20 cellular contexts compared by ENCODE assay signal in the genomic region with DNA sequence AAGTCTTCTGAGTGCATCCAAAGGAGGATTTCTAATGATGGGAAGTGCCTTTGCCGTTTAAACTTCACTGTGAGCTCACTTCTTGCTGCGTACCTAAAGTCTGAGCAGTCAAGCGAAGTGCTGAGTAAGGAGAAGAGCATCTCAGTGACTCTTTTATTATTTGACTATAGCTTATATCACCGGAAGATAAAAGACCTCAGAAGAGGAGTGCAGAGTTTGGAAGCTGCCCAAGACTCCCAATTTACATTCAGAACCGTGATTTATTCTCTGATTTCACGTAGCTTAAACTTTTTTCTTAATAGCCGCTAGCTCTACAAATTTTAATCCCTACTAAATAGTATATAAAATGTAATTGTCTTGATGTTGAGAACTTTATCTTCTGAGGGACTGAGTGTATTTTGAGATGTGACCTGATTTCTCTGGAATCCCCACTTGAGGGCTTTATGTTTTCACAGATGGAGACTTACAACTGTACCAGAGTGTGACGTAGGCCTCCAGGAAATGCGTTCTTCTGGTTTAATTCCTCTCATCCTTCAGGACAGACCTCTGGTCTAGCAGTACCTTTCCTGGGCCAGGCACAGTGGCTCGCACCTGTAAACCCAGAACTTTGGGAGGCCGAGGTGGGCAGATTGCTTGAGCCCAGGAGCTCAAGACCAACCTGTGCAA. TPM values are rescaled to one million over a fixed set of nuclear protein-coding genes. Genes with fewer than 3 reads are reported as not detected.
A peak's percentile ranks its signal among the peaks of the same experiment; 100 is the strongest.
DNase-seq lines count a peak whose midpoint lies in the region; ATAC-seq and TF ChIP-seq lines count a peak whose summit lies in the region.
"Had no signal": no experiment of that assay in that cellular context is flagged by ENCODE, and none has a peak within 500 bp of the region (broad histone marks: within the 10 kb centered on the region; RNA-seq: fewer than 3 reads in every experiment).

No MANE protein-coding gene starts in this region.

- no peak overlapping the region for H2BK20ac ChIP-seq in IMR-90 (ENCODE audit: low read depth, low read length)

- peak overlapping the region; percentile 61 for H3K27ac ChIP-seq in AG04450 (ENCODE audit: low read depth, low read length)
- H3K27ac ChIP-seq in IMR-90 (ENCODE audit: insufficient read depth, low read length) = no peak overlapping the region

- no peak overlapping the region for H2BK15ac ChIP-seq in IMR-90 (ENCODE audit: low read depth, low read length)

- no peaks in the 10 kb centered on the region for H3K79me1 ChIP-seq in IMR-90 (ENCODE audit: low read depth in 1 of 2, low read length in 2 of 2)

- no peak overlapping the region for H2AK9ac ChIP-seq in IMR-90 (replicated peaks; ENCODE audit: low read depth, low read length, poor library complexity)

- H3K23ac ChIP-seq in IMR-90 (ENCODE audit: low read depth, low read length) = no peak overlapping the region

- no peak overlapping the region for H2AFZ ChIP-seq in IMR-90 (replicated peaks; ENCODE audit: low read length, poor library complexity)

- no peak overlapping the region for H3K18ac ChIP-seq in IMR-90 (ENCODE audit: low read depth, low read length)

- no peak overlapping the region for H2AK5ac ChIP-seq in IMR-90 (ENCODE audit: low read depth, low read length)

- no peak for TF ChIP-seq RAD21 in IMR-90 (IDR thresholded peaks at IDR 0.05; ENCODE audit: low read length)

- H3K4me2 ChIP-seq in IMR-90 (ENCODE audit: low read depth, low read length) = no peak overlapping the region

- TF ChIP-seq CTCF in AG04450 (IDR thresholded peaks at IDR 0.05; ENCODE audit: low read depth, low read length) (no peak), IMR-90 (conservative IDR thresholded peaks at IDR 0.05; ENCODE audit: low read depth, low read length) (no peak), choroid plexus epithelial cell (conservative IDR thresholded peaks at IDR 0.05; ENCODE audit: low read depth, low read length) (peak; percentile 8)

- H3K4me1 Mint-ChIP-seq in activated T-cell treated with anti-CD3 and anti-CD28 coated beads, Interleukin-2, amount 50 U/mL, for 4 hours (ENCODE audit: low read depth) = peaks cover 17% of the 10 kb centered on the region

- no peak overlapping the region for H2BK120ac ChIP-seq in IMR-90 (ENCODE audit: low read depth, low read length)

- no peak overlapping the region for H3K14ac ChIP-seq in IMR-90 (replicated peaks; ENCODE audit: low read depth, low read length)

- H4K91ac ChIP-seq in IMR-90 (ENCODE audit: insufficient read depth, low read depth, low read length) = no peak overlapping the region

- DNase-seq in AG04450 (ENCODE audit: low read depth, low spot score) = no peak
- DNase-seq in IMR-90 = peak; percentile 70
- peak; percentile 84 for DNase-seq in choroid plexus epithelial cell (ENCODE audit: low read depth)
- DNase-seq in renal cortical epithelial cell (ENCODE audit: low read depth) = peak; percentile 15
- DNase-seq in NCI-H2029 (lab: John Stamatoyannopoulos, UW) = no peak
- DNase-seq in activated T-cell treated with anti-CD3 and anti-CD28 coated beads, Interleukin-2, amount 50 U/mL, for 1 hour = no peak
- DNase-seq in activated T-cell treated with anti-CD3 and anti-CD28 coated beads, Interleukin-2, amount 50 U/mL, for 4 hours = no peak
- DNase-seq in NCI-H2227 treated with DMSO at 0.1 percent for 48 hours (lab: John Stamatoyannopoulos, UW) = no peak
- DNase-seq: activated CD4-positive, alpha-beta T cell treated with anti-CD3 and anti-CD28 coated beads, Interleukin-2, amount 10 ng/mL, durations not matched to agents 7 days and 5 days; activated naive CD4-positive, alpha-beta T cell; activated T-cell treated with anti-CD3 and anti-CD28 coated beads for 4 hours; DND-41; HCEC 1CT; naive thymus-derived CD8-positive, alpha-beta T cell; NCI-H146; Right ventricle myocardium superior; stimulated activated CD4-positive, alpha-beta T cell treated with anti-CD3 and anti-CD28 coated beads, Interleukin-2, amount 100 ng/mL, for 24 hours; stimulated activated naive CD4-positive, alpha-beta T cell treated with Interleukin-2 at 50 U/mL for 16 hours; T-helper 1 cell had no signal

- H4K5ac ChIP-seq in IMR-90 (ENCODE audit: low read depth, low read length) = no peak overlapping the region

- TF ChIP-seq POLR2A in IMR-90 (IDR thresholded peaks at IDR 0.05; ENCODE audit: low read depth, low read length) = no peak

- H3K9ac ChIP-seq in IMR-90 (ENCODE audit: low read depth, low read length) = no peak overlapping the region

- no peak overlapping the region for H4K8ac ChIP-seq in IMR-90 (ENCODE audit: low read depth in 2 of 2, low read length in 2 of 2)

- ATAC-seq in IMR-90 (ENCODE audit: low read depth) = no peak
- no peak for ATAC-seq in activated T-cell treated with anti-CD3 and anti-CD28 coated beads, Interleukin-2, amount 50 U/mL, for 4 hours
- ATAC-seq: naive thymus-derived CD8-positive, alpha-beta T cell had no signal

- peaks cover 4% of the 10 kb centered on the region for H3K36me3 Mint-ChIP-seq in activated T-cell treated with anti-CD3 and anti-CD28 coated beads, Interleukin-2, amount 50 U/mL, for 4 hours (ENCODE audit: insufficient read depth)

- dilution Hi-C loops in IMR-90 (cut with HindIII; ENCODE audit: low sequenced_read_pairs, unreplicated experiment) = no loop called here

- H3K9me3 ChIP-seq in AG04450 (ENCODE audit: control insufficient read depth, insufficient read depth, low read length) (no peaks in the 10 kb centered on the region), IMR-90 (ENCODE audit: control insufficient read depth, insufficient read depth, low read length) (no peaks in the 10 kb centered on the region)

- in situ Hi-C loops in IMR-90 (cut with MboI; ENCODE audit: low sequenced_read_pairs) = no loop called here

- POLR2A ChIA-PET in AG04450 (lab: Yijun Ruan, JAX) (no interaction called here), IMR-90 (lab: Charles Lee; ENCODE audit: unreplicated experiment) (no interaction called here)

- no TSS peak for BruUV-seq in IMR-90 (replicated peaks; lab: Mats Ljungman, UMichigan)

- H3K9me1 ChIP-seq in IMR-90 (ENCODE audit: insufficient read depth, low read length) = no peaks in the 10 kb centered on the region; the same call in 1 of the 2 replicates

- H3K56ac ChIP-seq in IMR-90 (ENCODE audit: extremely low read depth, insufficient read depth, low read length) = no peak overlapping the region

- H3K27me3 ChIP-seq in AG04450 (ENCODE audit: control insufficient read depth, insufficient read depth, low read length) (no peaks in the 10 kb centered on the region), IMR-90 (ENCODE audit: control insufficient read depth, insufficient read depth, low read length) (no peaks in the 10 kb centered on the region)

- no peak overlapping the region for H3K4ac ChIP-seq in IMR-90 (ENCODE audit: low read depth, low read length)

- intact Hi-C loops in IMR-90 (cut with micrococcal nuclease) = no loop called here

- H3K36me3 ChIP-seq in IMR-90 (ENCODE audit: control insufficient read depth, insufficient read depth, low read length) = no peaks in the 10 kb centered on the region

- no peak overlapping the region for H2BK5ac ChIP-seq in IMR-90 (ENCODE audit: low read depth, low read length, poor library complexity, severe bottlenecking)

- H3K4me3 Mint-ChIP-seq in activated T-cell treated with anti-CD3 and anti-CD28 coated beads, Interleukin-2, amount 50 U/mL, for 4 hours = no peak overlapping the region
- H3K4me3 Mint-ChIP-seq: activated CD4-positive, alpha-beta T cell treated with anti-CD3 and anti-CD28 coated beads, Interleukin-2, amount 10 ng/mL, durations not matched to agents 7 days and 5 days; central memory CD8-positive, alpha-beta T cell; naive thymus-derived CD8-positive, alpha-beta T cell had no signal

- 40% methylated on average over 1 of the region's 11 CpGs; no CpG with 5 or more reads in 1 of the 2 experiments for WGBS in IMR-90 (ENCODE audit: extremely low coverage in 2 of 2, insufficient read length in 1 of 2), 2 experiments

- H3K4me3 ChIP-seq in AG04450 (ENCODE audit: low read depth, low read length) = no peak overlapping the region
- no peak overlapping the region for H3K4me3 ChIP-seq in IMR-90 (ENCODE audit: insufficient read depth, low read depth, low read length)
- H3K4me3 ChIP-seq in choroid plexus epithelial cell (ENCODE audit: low read depth, low read length) = no peak overlapping the region

- H3K4me1 ChIP-seq in IMR-90 (ENCODE audit: control insufficient read depth, insufficient read depth, low read length) = peaks cover 8% of the 10 kb centered on the region

- H4K20me1 ChIP-seq in IMR-90 (ENCODE audit: insufficient read depth, low read length) = no peaks in the 10 kb centered on the region

- no peaks in the 10 kb centered on the region for H3K9me3 Mint-ChIP-seq in activated T-cell treated with anti-CD3 and anti-CD28 coated beads, Interleukin-2, amount 50 U/mL, for 4 hours
- H3K9me3 Mint-ChIP-seq: activated CD4-positive, alpha-beta T cell treated with anti-CD3 and anti-CD28 coated beads, Interleukin-2, amount 10 ng/mL, durations not matched to agents 7 days and 5 days; central memory CD8-positive, alpha-beta T cell; naive thymus-derived CD8-positive, alpha-beta T cell had no signal

- CTCF ChIA-PET in AG04450 (lab: Charles Lee) (no interaction called here), IMR-90 (lab: Yijun Ruan, JAX) (no interaction called here)

- no peaks in the 10 kb centered on the region for H3K27me3 Mint-ChIP-seq in activated T-cell treated with anti-CD3 and anti-CD28 coated beads, Interleukin-2, amount 50 U/mL, for 4 hours (ENCODE audit: low read depth)
- H3K27me3 Mint-ChIP-seq: activated CD4-positive, alpha-beta T cell treated with anti-CD3 and anti-CD28 coated beads, Interleukin-2, amount 10 ng/mL, durations not matched to agents 7 days and 5 days; central memory CD8-positive, alpha-beta T cell; naive thymus-derived CD8-positive, alpha-beta T cell had no signal

TF ChIP-seq in IMR-90, 13 proteins besides CTCF, POLR2A, EP300 and RAD21:
- TF ChIP-seq RCOR1 (IDR thresholded peaks at IDR 0.05; ENCODE audit: insufficient replicate concordance, low read length) = no peak
- TF ChIP-seq MAFK (IDR thresholded peaks at IDR 0.05; ENCODE audit: low read depth, low read length) = peak; percentile 62

RNA-seq across cellular contexts. Expression of a gene that starts 51.1 kb away (rescaled TPM):
- 8.2 and 10.4 TPM in 2 replicates for polyA plus RNA-seq in AG04450 (2011; rRNA removed)
- 6.7 and 8.9 TPM in 2 replicates for polyA minus RNA-seq in AG04450 (2011; rRNA and poly(A)+ RNA removed)
- 4.2 and 5.0 TPM in 2 replicates for total RNA-seq in IMR-90 (2012; rRNA removed)
- polyA plus RNA-seq in IMR-90 (2012; rRNA removed) = 4.1 and 5.3 TPM in 2 replicates
- polyA plus RNA-seq in IMR-90 (2012; cell fraction: cytosol; rRNA removed) = 2.5 and 2.6 TPM in 2 replicates
- polyA plus RNA-seq in IMR-90 (2012; cell fraction: nucleus; rRNA removed; ENCODE audit: low replicate concordance) = 3.2 and 9.7 TPM in 2 replicates
- total RNA-seq in renal cortical epithelial cell = 0.69 and 1.5 TPM in 2 replicates
- total RNA-seq in activated T-cell treated with anti-CD3 and anti-CD28 coated beads, Interleukin-2, amount 50 U/mL, for 4 hours = 1 to 10 TPM; 6.3 to 7.8 (median 6.7) TPM

Comparison
In these comparisons a context has a peak if more than half of its experiments do, and no peak if none do; other contexts are left out.
1. DNase-seq: peak in IMR-90 (single experiment), choroid plexus epithelial cell (single experiment) and renal cortical epithelial cell (single experiment); none in AG04450 (single experiment), NCI-H2029 (single experiment), activated T-cell treated with anti-CD3 and anti-CD28 coated beads, Interleukin-2, amount 50 U/mL, for 1 hour (single experiment), activated T-cell treated with anti-CD3 and anti-CD28 coated beads, Interleukin-2, amount 50 U/mL, for 4 hours (single experiment) and NCI-H2227 treated with DMSO at 0.1 percent for 48 hours (single experiment).